1 cellular context compared by ENCODE assay signal in genomic region chr2:238125127-238125885, GRCh38.
TF ChIP-seq lines count a peak whose summit lies in the region.

No MANE protein-coding gene starts in this region.

TF ChIP-seq in H1, 55 proteins besides CTCF, POLR2A, EP300 and RAD21:
- TF ChIP-seq ATF3 (IDR thresholded peaks at IDR 0.05; ENCODE audit: insufficient read depth, low read depth, low read length) (no peak), POLR2AphosphoS5 (IDR thresholded peaks at IDR 0.05; ENCODE audit: low read depth, low read length) (no peak), JUND (IDR thresholded peaks at IDR 0.05; ENCODE audit: low read length) (no peak), SIRT6 (IDR thresholded peaks at IDR 0.05; ENCODE audit: low read length) (no peak), SAP30 (IDR thresholded peaks at IDR 0.05; ENCODE audit: insufficient read depth, insufficient replicate concordance, low read length) (no peak), SRF (IDR thresholded peaks at IDR 0.05; ENCODE audit: low read depth, low read length) (no peak), BACH1 (IDR thresholded peaks at IDR 0.05; ENCODE audit: low read length) (no peak), CHD2 (IDR thresholded peaks at IDR 0.05; ENCODE audit: low read length) (no peak), CBX5 (IDR thresholded peaks at IDR 0.05; ENCODE audit: low read depth, low read length) (no peak), EZH2 (IDR thresholded peaks at IDR 0.05; ENCODE audit: low read depth, low read length, severe bottlenecking) (no peak), RXRA (IDR thresholded peaks at IDR 0.05; ENCODE audit: insufficient read depth, low read depth, low read length) (no peak), SUZ12 (IDR thresholded peaks at IDR 0.05; ENCODE audit: low read length) (no peak), NRF1 (IDR thresholded peaks at IDR 0.05; ENCODE audit: low read depth, low read length) (no peak), CHD1 (IDR thresholded peaks at IDR 0.05; ENCODE audit: low read depth, low read length) (no peak), SIX5 (IDR thresholded peaks at IDR 0.05; ENCODE audit: low read depth, low read length) (no peak), TAF1 (IDR thresholded peaks at IDR 0.05; ENCODE audit: low read depth, low read length) (no peak), CEBPB (IDR thresholded peaks at IDR 0.05; ENCODE audit: low read depth, low read length) (no peak), SP1 (IDR thresholded peaks at IDR 0.05; ENCODE audit: low read depth, low read length) (no peak)
- TF ChIP-seq, protein P1, sequence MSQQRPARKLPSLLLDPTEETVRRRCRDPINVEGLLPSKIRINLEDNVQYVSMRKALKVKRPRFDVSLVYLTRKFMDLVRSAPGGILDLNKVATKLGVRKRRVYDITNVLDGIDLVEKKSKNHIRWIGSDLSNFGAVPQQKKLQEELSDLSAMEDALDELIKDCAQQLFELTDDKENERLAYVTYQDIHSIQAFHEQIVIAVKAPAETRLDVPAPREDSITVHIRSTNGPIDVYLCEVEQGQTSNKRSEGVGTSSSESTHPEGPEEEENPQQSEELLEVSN (IDR thresholded peaks at IDR 0.05), result no peak
TF ChIP-seq in H1: peak in this region for 0.
